Comparison of ENCODE assay signal across 1 cellular context in genomic region chr1:211324992-211325775, GRCh38.
TF ChIP-seq lines count a peak whose summit lies in the region.

No MANE protein-coding gene starts in this region.

TF ChIP-seq in HepG2, 621 proteins besides CTCF, POLR2A, EP300 and RAD21:
- TF ChIP-seq XRCC5 (optimal IDR thresholded peaks at IDR 0.05; ENCODE audit: low read length) (no peak), TP53 (CRISPR knock-in tag; conservative IDR thresholded peaks at IDR 0.05) (no peak), IRF1 (CRISPR knock-in tag; IDR thresholded peaks at IDR 0.05; ENCODE audit: low read depth) (no peak), SRY (CRISPR knock-in tag; IDR thresholded peaks at IDR 0.05) (no peak), ZNF883 (CRISPR knock-in tag; IDR thresholded peaks at IDR 0.05; ENCODE audit: not compliant biosample characterization) (no peak), FOSL1 (CRISPR knock-in tag; IDR thresholded peaks at IDR 0.05; ENCODE audit: borderline replicate concordance) (no peak), SPEN (CRISPR knock-in tag; IDR thresholded peaks at IDR 0.05; ENCODE audit: low read depth) (no peak), ZC3H13 (CRISPR knock-in tag; IDR thresholded peaks at IDR 0.05) (no peak), CBX5 (CRISPR knock-in tag; IDR thresholded peaks at IDR 0.05; ENCODE audit: borderline replicate concordance) (no peak), NR2C2 (CRISPR knock-in tag; IDR thresholded peaks at IDR 0.05; ENCODE audit: borderline replicate concordance) (no peak), FOSL2 (CRISPR knock-in tag; IDR thresholded peaks at IDR 0.05) (no peak), AHR (CRISPR knock-in tag; IDR thresholded peaks at IDR 0.05) (no peak), ZNF142 (CRISPR knock-in tag; IDR thresholded peaks at IDR 0.05) (no peak), SCMH1 (CRISPR knock-in tag; IDR thresholded peaks at IDR 0.05; ENCODE audit: borderline replicate concordance) (no peak), EZH2 (conservative IDR thresholded peaks at IDR 0.05; ENCODE audit: low read depth, low read length) (no peak), ZFY (CRISPR knock-in tag; IDR thresholded peaks at IDR 0.05) (no peak), FOXM1 (CRISPR knock-in tag; IDR thresholded peaks at IDR 0.05) (no peak), ZNF256 (CRISPR knock-in tag; conservative IDR thresholded peaks at IDR 0.05) (no peak), PHF5A (CRISPR knock-in tag; IDR thresholded peaks at IDR 0.05; ENCODE audit: low read depth, unreplicated experiment) (no peak)
